Comparison of ENCODE assay signal across 8 cellular contexts in genomic region chr2:41698787-41699422, GRCh38.
DNase-seq lines count a peak whose midpoint lies in the region; ATAC-seq and TF ChIP-seq lines count a peak whose summit lies in the region.

No MANE protein-coding gene starts in this region.

- ATAC-seq in gastroesophageal sphincter (no peak), psoas muscle (no peak), HG02852 (IDR thresholded peaks at IDR 0.05; ENCODE audit: unreplicated experiment) (no peak), GM21423 (IDR thresholded peaks at IDR 0.05; ENCODE audit: unreplicated experiment) (no peak)

- DNase-seq in SJCRH30, result peak; percentile 22 to 43
- DNase-seq in psoas muscle, result peak; percentile 29 to 55
- no peak for DNase-seq in GOT3 (lab: John Stamatoyannopoulos, UW)

- H3K27me3 ChIP-seq in SJCRH30 (no peaks in the 10 kb centered on the region), gastroesophageal sphincter (no peaks in the 10 kb centered on the region), psoas muscle (ENCODE audit: insufficient read depth in 3 of 3, low read length in 2 of 3) (no peaks in the 10 kb centered on the region)

- TF ChIP-seq POLR2A in gastroesophageal sphincter (IDR thresholded peaks at IDR 0.05), result no peak

- H3K9me3 ChIP-seq in SJCRH30 (replicated peaks), result no peaks in the 10 kb centered on the region
- H3K9me3 ChIP-seq in gastroesophageal sphincter, result no peaks in the 10 kb centered on the region
- no peaks in the 10 kb centered on the region for H3K9me3 ChIP-seq in psoas muscle

- no peak for TF ChIP-seq EP300 in gastroesophageal sphincter (IDR thresholded peaks at IDR 0.05)

- H3K36me3 ChIP-seq in SJCRH30 (no peaks in the 10 kb centered on the region), gastroesophageal sphincter (no peaks in the 10 kb centered on the region), psoas muscle (ENCODE audit: insufficient read depth in 1 of 2, low read depth in 1 of 2) (no peaks in the 10 kb centered on the region)

- intact Hi-C loops in psoas muscle (cut with DNase I), result no loop called here

- H3K4me3 ChIP-seq in GM12875 (ENCODE audit: low read depth, low read length) (no peak overlapping the region), SJCRH30 (no peak overlapping the region), gastroesophageal sphincter (peak overlapping the region in 1 of 2 donors; percentile 24), psoas muscle (no peak overlapping the region)

- peak; percentile 74 for TF ChIP-seq CTCF in 22Rv1 (IDR thresholded peaks at IDR 0.05)
- peak; percentile 85 for TF ChIP-seq CTCF in GM12875 (IDR thresholded peaks at IDR 0.05; ENCODE audit: borderline replicate concordance, insufficient read depth, low read depth, low read length)
- TF ChIP-seq CTCF in gastroesophageal sphincter (IDR thresholded peaks at IDR 0.05), result peak; percentile 59 to 90 (median 66)
- peak; percentile 53 for TF ChIP-seq CTCF in psoas muscle (IDR thresholded peaks at IDR 0.05)

- H3K27ac ChIP-seq in 22Rv1 (no peak overlapping the region), SJCRH30 (no peak overlapping the region), gastroesophageal sphincter (no peak overlapping the region), psoas muscle (no peak overlapping the region)

- H3K4me1 ChIP-seq in SJCRH30 (no peaks in the 10 kb centered on the region), gastroesophageal sphincter (peaks cover 0 to 35% (median 0%) of the 10 kb centered on the region in 3 donors), psoas muscle (no peaks in the 10 kb centered on the region)

- 31 to 33% methylated on average over 6 to 14 of the region's 16 CpGs for WGBS in gastroesophageal sphincter (ENCODE audit: low coverage in 1 of 2), 2 donors
- WGBS in psoas muscle, 3 donors, result 33 to 34% (median 34%) methylated on average over 16 of the region's 16 CpGs
